In genomic region chrX:129781134-129782014, GRCh38 we compare ENCODE assay signal across 8 cellular contexts. TPM values are rescaled to one million over a fixed set of nuclear protein-coding genes. Genes with fewer than 3 reads are reported as not detected.
A peak's percentile ranks its signal among the peaks of the same experiment; 100 is the strongest.
DNase-seq lines count a peak whose midpoint lies in the region; ATAC-seq and TF ChIP-seq lines count a peak whose summit lies in the region.

No MANE protein-coding gene starts in this region.

- TF ChIP-seq POLR2A in GM19193 (IDR thresholded peaks at IDR 0.05; ENCODE audit: extremely low read depth, insufficient read depth, insufficient read length), result peak; percentile 81

- intact Hi-C loops in A673 (cut with micrococcal nuclease; ENCODE audit: unreplicated experiment), result no loop called here

- no peak overlapping the region for H3K27ac ChIP-seq in A673 (ENCODE audit: low read depth, low read length, poor library complexity, severe bottlenecking)

- POLR2A ChIA-PET in A673 (lab: Charles Lee; ENCODE audit: low non-redundant PET), result no interaction called here

- no peak overlapping the region for H3K4me3 ChIP-seq in A673 (ENCODE audit: low read depth, low read length, poor library complexity, severe bottlenecking)

- DNase-seq in UCSD-AML1 (lab: John Stamatoyannopoulos, UW; ENCODE audit: unreplicated experiment) (peak; percentile 52), DMS53 treated with DMSO at 0.1 percent for 48 hours (lab: John Stamatoyannopoulos, UW; ENCODE audit: unreplicated experiment) (no peak), globus pallidus (ENCODE audit: low spot score) (no peak), A673 (ENCODE audit: low spot score) (no peak)
- DNase-seq in central memory CD4-positive, alpha-beta T cell, result peak; percentile 80
- DNase-seq in stimulated activated CD4-positive, alpha-beta T cell treated with anti-CD3 and anti-CD28 coated beads, Interleukin-1b, Interleukin-23, amount 100 ng/mL, for 24 hours (ENCODE audit: low read depth in 4 of 4, low spot score in 1 of 4), result peak in 3 of 4 experiments; percentile 38 to 75 (median 64)

- TF ChIP-seq CTCF in A673 (conservative IDR thresholded peaks at IDR 0.05; ENCODE audit: low read depth, low read length), result no peak

- no peaks in the 10 kb centered on the region for H3K4me1 ChIP-seq in A673 (ENCODE audit: insufficient read depth, low read length, poor library complexity, severe bottlenecking)

- peak; percentile 75 for ATAC-seq in HG03159 (IDR thresholded peaks at IDR 0.05; ENCODE audit: unreplicated experiment)

- H3K27me3 ChIP-seq in A673 (replicated peaks; ENCODE audit: insufficient read depth, low read depth, low read length, poor library complexity), result no peaks in the 10 kb centered on the region

- BruUV-seq in A673 (replicated peaks; lab: Mats Ljungman, UMichigan), result no TSS peak

- no peaks in the 10 kb centered on the region for H3K36me3 ChIP-seq in A673 (ENCODE audit: insufficient read depth, low read length, poor library complexity, severe bottlenecking)

- no peaks in the 10 kb centered on the region for H3K9me3 ChIP-seq in A673 (ENCODE audit: low read depth, low read length, poor library complexity, severe bottlenecking)

- CTCF ChIA-PET in A673 (lab: Charles Lee), result no interaction called here

RNA-seq across cellular contexts. Expression of gene SASH3, which starts 1.6 kb away (rescaled TPM):
- total RNA-seq in A673 (2021), result not detected in 2 replicates

RNA-seq across cellular contexts. Expression of gene XPNPEP2, which starts 42.6 kb away (rescaled TPM):
- not detected in 2 replicates for total RNA-seq in A673 (2021)

Comparison
In these comparisons a context has a peak if more than half of its experiments do, and no peak if none do; other contexts are left out.
1. DNase-seq: peak in UCSD-AML1 (single experiment), central memory CD4-positive, alpha-beta T cell (single experiment) and stimulated activated CD4-positive, alpha-beta T cell treated with anti-CD3 and anti-CD28 coated beads, Interleukin-1b, Interleukin-23, amount 100 ng/mL, for 24 hours (3 of 4); none in DMS53 treated with DMSO at 0.1 percent for 48 hours (single experiment), globus pallidus (single experiment) and A673 (single experiment).